Comparison of ENCODE assay signal across 2 cellular contexts in the genomic region with DNA sequence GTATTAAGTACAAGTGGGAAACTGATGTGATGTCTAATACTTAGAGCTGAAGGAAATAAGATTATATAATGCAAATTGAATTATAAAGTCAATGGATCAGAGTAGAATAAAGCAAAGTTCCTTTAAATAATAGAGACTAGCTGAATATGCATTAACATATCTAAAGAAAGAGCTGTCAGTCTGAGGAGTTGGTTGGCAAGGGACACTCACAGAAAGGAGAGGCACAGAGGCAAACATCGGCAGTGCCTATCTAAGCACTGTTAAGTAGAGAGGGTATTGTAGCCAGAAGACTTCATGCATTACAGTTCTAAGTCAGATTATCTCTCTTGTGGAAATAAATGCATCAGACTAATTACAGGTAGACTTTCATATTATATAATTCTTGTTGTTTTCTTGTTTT.
TF ChIP-seq lines count a peak whose summit lies in the region.

No MANE protein-coding gene starts in this region.

TF ChIP-seq in A549, 52 proteins besides CTCF, POLR2A, EP300 and RAD21:
- TF ChIP-seq FOXS1 (CRISPR knock-in tag; IDR thresholded peaks at IDR 0.05), result no peak
- TF ChIP-seq HDAC2 (IDR thresholded peaks at IDR 0.05), result no peak
- no peak for TF ChIP-seq EHMT2 (IDR thresholded peaks at IDR 0.05; ENCODE audit: low read depth)
- no peak for TF ChIP-seq CBX8 (IDR thresholded peaks at IDR 0.05)
- TF ChIP-seq KDM5A (IDR thresholded peaks at IDR 0.05), result no peak
- TF ChIP-seq, protein P1, sequence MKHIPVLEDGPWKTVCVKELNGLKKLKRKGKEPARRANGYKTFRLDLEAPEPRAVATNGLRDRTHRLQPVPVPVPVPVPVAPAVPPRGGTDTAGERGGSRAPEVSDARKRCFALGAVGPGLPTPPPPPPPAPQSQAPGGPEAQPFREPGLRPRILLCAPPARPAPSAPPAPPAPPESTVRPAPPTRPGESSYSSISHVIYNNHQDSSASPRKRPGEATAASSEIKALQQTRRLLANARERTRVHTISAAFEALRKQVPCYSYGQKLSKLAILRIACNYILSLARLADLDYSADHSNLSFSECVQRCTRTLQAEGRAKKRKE (CRISPR knock-in tag; IDR thresholded peaks at IDR 0.05; ENCODE audit: low read depth), result no peak
- TF ChIP-seq BHLHE40 (IDR thresholded peaks at IDR 0.05; ENCODE audit: low read depth, low read length), result no peak
- TF ChIP-seq HOXA7 (CRISPR knock-in tag; IDR thresholded peaks at IDR 0.05), result no peak
- no peak for TF ChIP-seq MAFK (IDR thresholded peaks at IDR 0.05; ENCODE audit: partially characterized antibody)
- no peak for TF ChIP-seq ZNF302 (CRISPR knock-in tag; IDR thresholded peaks at IDR 0.05)
- TF ChIP-seq KDM1A (IDR thresholded peaks at IDR 0.05; ENCODE audit: low read depth), result no peak
- TF ChIP-seq MYC (IDR thresholded peaks at IDR 0.05; ENCODE audit: borderline replicate concordance, low read length), result no peak
- TF ChIP-seq ZSCAN20 (CRISPR knock-in tag; IDR thresholded peaks at IDR 0.05), result no peak
- no peak for TF ChIP-seq HOXB5 (CRISPR knock-in tag; IDR thresholded peaks at IDR 0.05)
- TF ChIP-seq CHD2 (IDR thresholded peaks at IDR 0.05; ENCODE audit: low read length, partially characterized antibody), result no peak
- TF ChIP-seq NPAS2 (CRISPR knock-in tag; IDR thresholded peaks at IDR 0.05; ENCODE audit: borderline replicate concordance), result no peak
TF ChIP-seq in A549: peak in this region for 0.

TF ChIP-seq in GM23338, 12 proteins besides CTCF, POLR2A, EP300 and RAD21:
- TF ChIP-seq CREB1 (CRISPR knock-in tag; IDR thresholded peaks at IDR 0.05; ENCODE audit: low read depth) (no peak), POLR2AphosphoS5 (IDR thresholded peaks at IDR 0.05; ENCODE audit: low read depth) (no peak), EZH2phosphoT487 (IDR thresholded peaks at IDR 0.05; ENCODE audit: unreplicated experiment) (no peak), EZH2 (IDR thresholded peaks at IDR 0.05; ENCODE audit: low read depth, unreplicated experiment) (no peak), STAT1 (IDR thresholded peaks at IDR 0.05; ENCODE audit: unreplicated experiment) (no peak), ZNF331 (CRISPR knock-in tag; IDR thresholded peaks at IDR 0.05; ENCODE audit: low read depth) (no peak), ZNF114 (CRISPR knock-in tag; IDR thresholded peaks at IDR 0.05) (no peak), NANOG (IDR thresholded peaks at IDR 0.05; ENCODE audit: borderline replicate concordance) (no peak), JUNB (IDR thresholded peaks at IDR 0.05; ENCODE audit: unreplicated experiment) (no peak)
- TF ChIP-seq, protein P2, sequence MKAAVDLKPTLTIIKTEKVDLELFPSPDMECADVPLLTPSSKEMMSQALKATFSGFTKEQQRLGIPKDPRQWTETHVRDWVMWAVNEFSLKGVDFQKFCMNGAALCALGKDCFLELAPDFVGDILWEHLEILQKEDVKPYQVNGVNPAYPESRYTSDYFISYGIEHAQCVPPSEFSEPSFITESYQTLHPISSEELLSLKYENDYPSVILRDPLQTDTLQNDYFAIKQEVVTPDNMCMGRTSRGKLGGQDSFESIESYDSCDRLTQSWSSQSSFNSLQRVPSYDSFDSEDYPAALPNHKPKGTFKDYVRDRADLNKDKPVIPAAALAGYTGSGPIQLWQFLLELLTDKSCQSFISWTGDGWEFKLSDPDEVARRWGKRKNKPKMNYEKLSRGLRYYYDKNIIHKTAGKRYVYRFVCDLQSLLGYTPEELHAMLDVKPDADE (IDR thresholded peaks at IDR 0.05), result no peak
- TF ChIP-seq, protein P3, sequence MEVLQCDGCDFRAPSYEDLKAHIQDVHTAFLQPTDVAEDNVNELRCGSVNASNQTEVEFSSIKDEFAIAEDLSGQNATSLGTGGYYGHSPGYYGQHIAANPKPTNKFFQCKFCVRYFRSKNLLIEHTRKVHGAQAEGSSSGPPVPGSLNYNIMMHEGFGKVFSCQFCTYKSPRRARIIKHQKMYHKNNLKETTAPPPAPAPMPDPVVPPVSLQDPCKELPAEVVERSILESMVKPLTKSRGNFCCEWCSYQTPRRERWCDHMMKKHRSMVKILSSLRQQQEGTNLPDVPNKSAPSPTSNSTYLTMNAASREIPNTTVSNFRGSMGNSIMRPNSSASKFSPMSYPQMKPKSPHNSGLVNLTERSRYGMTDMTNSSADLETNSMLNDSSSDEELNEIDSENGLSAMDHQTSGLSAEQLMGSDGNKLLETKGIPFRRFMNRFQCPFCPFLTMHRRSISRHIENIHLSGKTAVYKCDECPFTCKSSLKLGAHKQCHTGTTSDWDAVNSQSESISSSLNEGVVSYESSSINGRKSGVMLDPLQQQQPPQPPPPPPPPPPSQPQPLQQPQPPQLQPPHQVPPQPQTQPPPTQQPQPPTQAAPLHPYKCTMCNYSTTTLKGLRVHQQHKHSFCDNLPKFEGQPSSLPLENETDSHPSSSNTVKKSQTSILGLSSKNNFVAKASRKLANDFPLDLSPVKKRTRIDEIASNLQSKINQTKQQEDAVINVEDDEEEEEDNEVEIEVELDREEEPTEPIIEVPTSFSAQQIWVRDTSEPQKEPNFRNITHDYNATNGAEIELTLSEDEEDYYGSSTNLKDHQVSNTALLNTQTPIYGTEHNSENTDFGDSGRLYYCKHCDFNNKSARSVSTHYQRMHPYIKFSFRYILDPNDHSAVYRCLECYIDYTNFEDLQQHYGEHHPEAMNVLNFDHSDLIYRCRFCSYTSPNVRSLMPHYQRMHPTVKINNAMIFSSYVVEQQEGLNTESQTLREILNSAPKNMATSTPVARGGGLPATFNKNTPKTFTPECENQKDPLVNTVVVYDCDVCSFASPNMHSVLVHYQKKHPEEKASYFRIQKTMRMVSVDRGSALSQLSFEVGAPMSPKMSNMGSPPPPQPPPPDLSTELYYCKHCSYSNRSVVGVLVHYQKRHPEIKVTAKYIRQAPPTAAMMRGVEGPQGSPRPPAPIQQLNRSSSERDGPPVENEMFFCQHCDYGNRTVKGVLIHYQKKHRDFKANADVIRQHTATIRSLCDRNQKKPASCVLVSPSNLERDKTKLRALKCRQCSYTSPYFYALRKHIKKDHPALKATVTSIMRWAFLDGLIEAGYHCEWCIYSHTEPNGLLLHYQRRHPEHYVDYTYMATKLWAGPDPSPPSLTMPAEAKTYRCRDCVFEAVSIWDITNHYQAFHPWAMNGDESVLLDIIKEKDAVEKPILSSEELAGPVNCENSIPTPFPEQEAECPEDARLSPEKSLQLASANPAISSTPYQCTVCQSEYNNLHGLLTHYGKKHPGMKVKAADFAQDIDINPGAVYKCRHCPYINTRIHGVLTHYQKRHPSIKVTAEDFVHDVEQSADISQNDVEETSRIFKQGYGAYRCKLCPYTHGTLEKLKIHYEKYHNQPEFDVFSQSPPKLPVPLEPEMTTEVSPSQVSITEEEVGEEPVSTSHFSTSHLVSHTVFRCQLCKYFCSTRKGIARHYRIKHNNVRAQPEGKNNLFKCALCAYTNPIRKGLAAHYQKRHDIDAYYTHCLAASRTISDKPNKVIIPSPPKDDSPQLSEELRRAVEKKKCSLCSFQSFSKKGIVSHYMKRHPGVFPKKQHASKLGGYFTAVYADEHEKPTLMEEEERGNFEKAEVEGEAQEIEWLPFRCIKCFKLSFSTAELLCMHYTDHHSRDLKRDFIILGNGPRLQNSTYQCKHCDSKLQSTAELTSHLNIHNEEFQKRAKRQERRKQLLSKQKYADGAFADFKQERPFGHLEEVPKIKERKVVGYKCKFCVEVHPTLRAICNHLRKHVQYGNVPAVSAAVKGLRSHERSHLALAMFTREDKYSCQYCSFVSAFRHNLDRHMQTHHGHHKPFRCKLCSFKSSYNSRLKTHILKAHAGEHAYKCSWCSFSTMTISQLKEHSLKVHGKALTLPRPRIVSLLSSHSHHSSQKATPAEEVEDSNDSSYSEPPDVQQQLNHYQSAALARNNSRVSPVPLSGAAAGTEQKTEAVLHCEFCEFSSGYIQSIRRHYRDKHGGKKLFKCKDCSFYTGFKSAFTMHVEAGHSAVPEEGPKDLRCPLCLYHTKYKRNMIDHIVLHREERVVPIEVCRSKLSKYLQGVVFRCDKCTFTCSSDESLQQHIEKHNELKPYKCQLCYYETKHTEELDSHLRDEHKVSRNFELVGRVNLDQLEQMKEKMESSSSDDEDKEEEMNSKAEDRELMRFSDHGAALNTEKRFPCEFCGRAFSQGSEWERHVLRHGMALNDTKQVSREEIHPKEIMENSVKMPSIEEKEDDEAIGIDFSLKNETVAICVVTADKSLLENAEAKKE (CRISPR knock-in tag; IDR thresholded peaks at IDR 0.05), result no peak
- TF ChIP-seq, protein P4, sequence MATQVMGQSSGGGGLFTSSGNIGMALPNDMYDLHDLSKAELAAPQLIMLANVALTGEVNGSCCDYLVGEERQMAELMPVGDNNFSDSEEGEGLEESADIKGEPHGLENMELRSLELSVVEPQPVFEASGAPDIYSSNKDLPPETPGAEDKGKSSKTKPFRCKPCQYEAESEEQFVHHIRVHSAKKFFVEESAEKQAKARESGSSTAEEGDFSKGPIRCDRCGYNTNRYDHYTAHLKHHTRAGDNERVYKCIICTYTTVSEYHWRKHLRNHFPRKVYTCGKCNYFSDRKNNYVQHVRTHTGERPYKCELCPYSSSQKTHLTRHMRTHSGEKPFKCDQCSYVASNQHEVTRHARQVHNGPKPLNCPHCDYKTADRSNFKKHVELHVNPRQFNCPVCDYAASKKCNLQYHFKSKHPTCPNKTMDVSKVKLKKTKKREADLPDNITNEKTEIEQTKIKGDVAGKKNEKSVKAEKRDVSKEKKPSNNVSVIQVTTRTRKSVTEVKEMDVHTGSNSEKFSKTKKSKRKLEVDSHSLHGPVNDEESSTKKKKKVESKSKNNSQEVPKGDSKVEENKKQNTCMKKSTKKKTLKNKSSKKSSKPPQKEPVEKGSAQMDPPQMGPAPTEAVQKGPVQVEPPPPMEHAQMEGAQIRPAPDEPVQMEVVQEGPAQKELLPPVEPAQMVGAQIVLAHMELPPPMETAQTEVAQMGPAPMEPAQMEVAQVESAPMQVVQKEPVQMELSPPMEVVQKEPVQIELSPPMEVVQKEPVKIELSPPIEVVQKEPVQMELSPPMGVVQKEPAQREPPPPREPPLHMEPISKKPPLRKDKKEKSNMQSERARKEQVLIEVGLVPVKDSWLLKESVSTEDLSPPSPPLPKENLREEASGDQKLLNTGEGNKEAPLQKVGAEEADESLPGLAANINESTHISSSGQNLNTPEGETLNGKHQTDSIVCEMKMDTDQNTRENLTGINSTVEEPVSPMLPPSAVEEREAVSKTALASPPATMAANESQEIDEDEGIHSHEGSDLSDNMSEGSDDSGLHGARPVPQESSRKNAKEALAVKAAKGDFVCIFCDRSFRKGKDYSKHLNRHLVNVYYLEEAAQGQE (IDR thresholded peaks at IDR 0.05; ENCODE audit: unreplicated experiment), result no peak
